In genomic region chr17:18093616-18094408, GRCh38 we compare ENCODE assay signal across 2 cellular contexts.
TF ChIP-seq lines count a peak whose summit lies in the region.

No MANE protein-coding gene starts in this region.

TF ChIP-seq in GM12878, 131 proteins besides CTCF, POLR2A, EP300 and RAD21:
- TF ChIP-seq TCF3 (IDR thresholded peaks at IDR 0.05; ENCODE audit: borderline replicate concordance, insufficient read depth, low read depth, low read length) (no peak), TARDBP (IDR thresholded peaks at IDR 0.05; ENCODE audit: borderline replicate concordance) (no peak), SUPT20H (IDR thresholded peaks at IDR 0.05; ENCODE audit: borderline replicate concordance, control insufficient read depth, low read depth, low read length) (no peak), IKZF2 (IDR thresholded peaks at IDR 0.05) (no peak), FOS (IDR thresholded peaks at IDR 0.05; ENCODE audit: borderline replicate concordance, extremely low read depth, insufficient read length) (no peak), SIN3A (IDR thresholded peaks at IDR 0.05; ENCODE audit: low read depth, low read length) (no peak), MEF2B (IDR thresholded peaks at IDR 0.05; ENCODE audit: partially characterized antibody, poor library complexity, severe bottlenecking) (no peak), RELA (IDR thresholded peaks at IDR 0.05; ENCODE audit: borderline replicate concordance, partially characterized antibody) (no peak), POLR2AphosphoS5 (IDR thresholded peaks at IDR 0.05; ENCODE audit: low read length) (no peak), ASH2L (IDR thresholded peaks at IDR 0.05; ENCODE audit: borderline replicate concordance, low read depth) (no peak), ELK1 (IDR thresholded peaks at IDR 0.05; ENCODE audit: low read depth, low read length) (no peak)
- TF ChIP-seq, protein P1, sequence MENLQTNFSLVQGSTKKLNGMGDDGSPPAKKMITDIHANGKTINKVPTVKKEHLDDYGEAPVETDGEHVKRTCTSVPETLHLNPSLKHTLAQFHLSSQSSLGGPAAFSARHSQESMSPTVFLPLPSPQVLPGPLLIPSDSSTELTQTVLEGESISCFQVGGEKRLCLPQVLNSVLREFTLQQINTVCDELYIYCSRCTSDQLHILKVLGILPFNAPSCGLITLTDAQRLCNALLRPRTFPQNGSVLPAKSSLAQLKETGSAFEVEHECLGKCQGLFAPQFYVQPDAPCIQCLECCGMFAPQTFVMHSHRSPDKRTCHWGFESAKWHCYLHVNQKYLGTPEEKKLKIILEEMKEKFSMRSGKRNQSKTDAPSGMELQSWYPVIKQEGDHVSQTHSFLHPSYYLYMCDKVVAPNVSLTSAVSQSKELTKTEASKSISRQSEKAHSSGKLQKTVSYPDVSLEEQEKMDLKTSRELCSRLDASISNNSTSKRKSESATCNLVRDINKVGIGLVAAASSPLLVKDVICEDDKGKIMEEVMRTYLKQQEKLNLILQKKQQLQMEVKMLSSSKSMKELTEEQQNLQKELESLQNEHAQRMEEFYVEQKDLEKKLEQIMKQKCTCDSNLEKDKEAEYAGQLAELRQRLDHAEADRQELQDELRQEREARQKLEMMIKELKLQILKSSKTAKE (IDR thresholded peaks at IDR 0.05; ENCODE audit: low read depth, poor library complexity, severe bottlenecking): no peak
- TF ChIP-seq, protein P2, sequence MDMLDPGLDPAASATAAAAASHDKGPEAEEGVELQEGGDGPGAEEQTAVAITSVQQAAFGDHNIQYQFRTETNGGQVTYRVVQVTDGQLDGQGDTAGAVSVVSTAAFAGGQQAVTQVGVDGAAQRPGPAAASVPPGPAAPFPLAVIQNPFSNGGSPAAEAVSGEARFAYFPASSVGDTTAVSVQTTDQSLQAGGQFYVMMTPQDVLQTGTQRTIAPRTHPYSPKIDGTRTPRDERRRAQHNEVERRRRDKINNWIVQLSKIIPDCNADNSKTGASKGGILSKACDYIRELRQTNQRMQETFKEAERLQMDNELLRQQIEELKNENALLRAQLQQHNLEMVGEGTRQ (IDR thresholded peaks at IDR 0.05; ENCODE audit: borderline replicate concordance, low read depth, low read length): no peak
TF ChIP-seq in GM12878: peak in this region for 0.

TF ChIP-seq in liver, 16 proteins besides CTCF, POLR2A, EP300 and RAD21:
- no peak for TF ChIP-seq YY1 (IDR thresholded peaks at IDR 0.05)
- no peak for TF ChIP-seq FOXA1 (IDR thresholded peaks at IDR 0.05)
- TF ChIP-seq MAX (IDR thresholded peaks at IDR 0.05): no peak
- TF ChIP-seq, protein P3, sequence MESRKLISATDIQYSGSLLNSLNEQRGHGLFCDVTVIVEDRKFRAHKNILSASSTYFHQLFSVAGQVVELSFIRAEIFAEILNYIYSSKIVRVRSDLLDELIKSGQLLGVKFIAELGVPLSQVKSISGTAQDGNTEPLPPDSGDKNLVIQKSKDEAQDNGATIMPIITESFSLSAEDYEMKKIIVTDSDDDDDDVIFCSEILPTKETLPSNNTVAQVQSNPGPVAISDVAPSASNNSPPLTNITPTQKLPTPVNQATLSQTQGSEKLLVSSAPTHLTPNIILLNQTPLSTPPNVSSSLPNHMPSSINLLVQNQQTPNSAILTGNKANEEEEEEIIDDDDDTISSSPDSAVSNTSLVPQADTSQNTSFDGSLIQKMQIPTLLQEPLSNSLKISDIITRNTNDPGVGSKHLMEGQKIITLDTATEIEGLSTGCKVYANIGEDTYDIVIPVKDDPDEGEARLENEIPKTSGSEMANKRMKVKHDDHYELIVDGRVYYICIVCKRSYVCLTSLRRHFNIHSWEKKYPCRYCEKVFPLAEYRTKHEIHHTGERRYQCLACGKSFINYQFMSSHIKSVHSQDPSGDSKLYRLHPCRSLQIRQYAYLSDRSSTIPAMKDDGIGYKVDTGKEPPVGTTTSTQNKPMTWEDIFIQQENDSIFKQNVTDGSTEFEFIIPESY (IDR thresholded peaks at IDR 0.05): no peak
- no peak for TF ChIP-seq HNF4G (IDR thresholded peaks at IDR 0.05)
- no peak for TF ChIP-seq JUND (IDR thresholded peaks at IDR 0.05)
- no peak for TF ChIP-seq RXRA (IDR thresholded peaks at IDR 0.05)
- no peak for TF ChIP-seq EGR1 (IDR thresholded peaks at IDR 0.05; ENCODE audit: low read depth in 2 of 2)
- no peak for TF ChIP-seq SP1 (IDR thresholded peaks at IDR 0.05)
- TF ChIP-seq, protein P4, sequence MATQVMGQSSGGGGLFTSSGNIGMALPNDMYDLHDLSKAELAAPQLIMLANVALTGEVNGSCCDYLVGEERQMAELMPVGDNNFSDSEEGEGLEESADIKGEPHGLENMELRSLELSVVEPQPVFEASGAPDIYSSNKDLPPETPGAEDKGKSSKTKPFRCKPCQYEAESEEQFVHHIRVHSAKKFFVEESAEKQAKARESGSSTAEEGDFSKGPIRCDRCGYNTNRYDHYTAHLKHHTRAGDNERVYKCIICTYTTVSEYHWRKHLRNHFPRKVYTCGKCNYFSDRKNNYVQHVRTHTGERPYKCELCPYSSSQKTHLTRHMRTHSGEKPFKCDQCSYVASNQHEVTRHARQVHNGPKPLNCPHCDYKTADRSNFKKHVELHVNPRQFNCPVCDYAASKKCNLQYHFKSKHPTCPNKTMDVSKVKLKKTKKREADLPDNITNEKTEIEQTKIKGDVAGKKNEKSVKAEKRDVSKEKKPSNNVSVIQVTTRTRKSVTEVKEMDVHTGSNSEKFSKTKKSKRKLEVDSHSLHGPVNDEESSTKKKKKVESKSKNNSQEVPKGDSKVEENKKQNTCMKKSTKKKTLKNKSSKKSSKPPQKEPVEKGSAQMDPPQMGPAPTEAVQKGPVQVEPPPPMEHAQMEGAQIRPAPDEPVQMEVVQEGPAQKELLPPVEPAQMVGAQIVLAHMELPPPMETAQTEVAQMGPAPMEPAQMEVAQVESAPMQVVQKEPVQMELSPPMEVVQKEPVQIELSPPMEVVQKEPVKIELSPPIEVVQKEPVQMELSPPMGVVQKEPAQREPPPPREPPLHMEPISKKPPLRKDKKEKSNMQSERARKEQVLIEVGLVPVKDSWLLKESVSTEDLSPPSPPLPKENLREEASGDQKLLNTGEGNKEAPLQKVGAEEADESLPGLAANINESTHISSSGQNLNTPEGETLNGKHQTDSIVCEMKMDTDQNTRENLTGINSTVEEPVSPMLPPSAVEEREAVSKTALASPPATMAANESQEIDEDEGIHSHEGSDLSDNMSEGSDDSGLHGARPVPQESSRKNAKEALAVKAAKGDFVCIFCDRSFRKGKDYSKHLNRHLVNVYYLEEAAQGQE (IDR thresholded peaks at IDR 0.05): no peak
- no peak for TF ChIP-seq HNF4A (conservative IDR thresholded peaks at IDR 0.05)
- no peak for TF ChIP-seq TAF1 (conservative IDR thresholded peaks at IDR 0.05)
- no peak for TF ChIP-seq GABPA (IDR thresholded peaks at IDR 0.05 in 1 of 2, conservative IDR thresholded peaks at IDR 0.05 in 1 of 2)
- no peak for TF ChIP-seq FOXA2 (IDR thresholded peaks at IDR 0.05)
- TF ChIP-seq, protein P5, sequence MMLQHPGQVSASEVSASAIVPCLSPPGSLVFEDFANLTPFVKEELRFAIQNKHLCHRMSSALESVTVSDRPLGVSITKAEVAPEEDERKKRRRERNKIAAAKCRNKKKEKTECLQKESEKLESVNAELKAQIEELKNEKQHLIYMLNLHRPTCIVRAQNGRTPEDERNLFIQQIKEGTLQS (IDR thresholded peaks at IDR 0.05): no peak
- TF ChIP-seq NR2F2 (IDR thresholded peaks at IDR 0.05): no peak
TF ChIP-seq in liver: peak in this region for 0.
